ENCODE assay signal across 8 cellular contexts in genomic region chr17:3683054-3683511, GRCh38. TPM values are rescaled to one million over a fixed set of nuclear protein-coding genes. Genes with fewer than 3 reads are reported as not detected.
A peak's percentile ranks its signal among the peaks of the same experiment; 100 is the strongest.
DNase-seq lines count a peak whose midpoint lies in the region; ATAC-seq and TF ChIP-seq lines count a peak whose summit lies in the region.

No MANE protein-coding gene starts in this region.

- POLR2A ChIA-PET in BJ (lab: Charles Lee), result no interaction called here

- no peaks in the 10 kb centered on the region for H3K36me3 Mint-ChIP-seq in activated T-helper 17 cell treated with anti-CD3 and anti-CD28 coated beads, Interleukin-2, amount 50 U/mL, for 72 hours (ENCODE audit: low read depth)

- H3K4me3 Mint-ChIP-seq in activated T-helper 17 cell treated with anti-CD3 and anti-CD28 coated beads, Interleukin-2, amount 50 U/mL, for 72 hours, result no peak overlapping the region

- intact Hi-C loops in Right ventricle myocardium superior (cut with DNase I), result no loop called here

- H3K4me1 Mint-ChIP-seq in activated T-helper 17 cell treated with anti-CD3 and anti-CD28 coated beads, Interleukin-2, amount 50 U/mL, for 72 hours, result no peaks in the 10 kb centered on the region

- TF ChIP-seq CTCF in BJ (IDR thresholded peaks at IDR 0.05; ENCODE audit: insufficient read depth, low read depth, low read length), result peak; percentile 96

- no peaks in the 10 kb centered on the region for H3K27me3 Mint-ChIP-seq in activated T-helper 17 cell treated with anti-CD3 and anti-CD28 coated beads, Interleukin-2, amount 50 U/mL, for 72 hours

- no peaks in the 10 kb centered on the region for H3K36me3 ChIP-seq in BJ (ENCODE audit: control insufficient read depth, insufficient read depth, low read length)

- H3K9me3 Mint-ChIP-seq in activated T-helper 17 cell treated with anti-CD3 and anti-CD28 coated beads, Interleukin-2, amount 50 U/mL, for 72 hours, result no peaks in the 10 kb centered on the region

- CTCF ChIA-PET in BJ (lab: Yijun Ruan, JAX), result interaction anchor here (0.6 to 4.1 kb wide), 22 partner anchors 9 to 634 kb away, joined by 3 to 26 read pairs (median 4); partner anchors contain the start of genes HASPIN and P2RX5

- no peak overlapping the region for H3K27ac Mint-ChIP-seq in activated T-helper 17 cell treated with anti-CD3 and anti-CD28 coated beads, Interleukin-2, amount 50 U/mL, for 72 hours

- DNase-seq in BJ (ENCODE audit: low read depth) (no peak), OCI-M1 (lab: John Stamatoyannopoulos, UW) (peak; percentile 72), Right ventricle myocardium superior (no peak), NCI-H524 treated with DMSO at 0.1 percent for 48 hours (lab: John Stamatoyannopoulos, UW) (no peak), NCI-H2196 treated with DMSO at 0.1 percent for 48 hours (lab: John Stamatoyannopoulos, UW; ENCODE audit: unreplicated experiment) (no peak)
- DNase-seq in stimulated activated CD4-positive, alpha-beta T cell treated with anti-CD3 and anti-CD28 coated beads, Interleukin-15, amount 100 ng/mL, for 48 hours (ENCODE audit: low read depth in 2 of 2), result peak; percentile 34 to 36

- ATAC-seq in GM21528 (IDR thresholded peaks at IDR 0.05; ENCODE audit: low FRiP score, unreplicated experiment), result peak; percentile 61
- ATAC-seq in activated T-helper 17 cell treated with anti-CD3 and anti-CD28 coated beads, Interleukin-2, amount 50 U/mL, for 72 hours (replicated peaks), result peak; percentile 92
- peak; percentile 73 for ATAC-seq in Right ventricle myocardium superior (ENCODE audit: poor library complexity)

- H3K27me3 ChIP-seq in BJ (ENCODE audit: control insufficient read depth, insufficient read depth, low read length), result no peaks in the 10 kb centered on the region

- H3K4me3 ChIP-seq in BJ (ENCODE audit: low read depth, low read length), result no peak overlapping the region

RNA-seq across cellular contexts. Expression of gene P2RX5, which starts 12.9 kb away (rescaled TPM):
- polyA plus RNA-seq in BJ (2011; rRNA removed), result 5.0 and 6.5 TPM in 2 replicates
- polyA minus RNA-seq in BJ (2011; rRNA and poly(A)+ RNA removed), result 3.7 and 5.6 TPM in 2 replicates
- 10 to 100 TPM; 22.0 to 74.3 TPM for total RNA-seq in activated T-helper 17 cell treated with anti-CD3 and anti-CD28 coated beads, Interleukin-2, amount 50 U/mL, for 72 hours
- total RNA-seq in Right ventricle myocardium superior, result 13.0 TPM

RNA-seq across cellular contexts. Expression of gene EMC6, which starts 14.5 kb away (rescaled TPM):
- 38.6 and 42.2 TPM in 2 replicates for polyA plus RNA-seq in BJ (2011; rRNA removed)
- polyA minus RNA-seq in BJ (2011; rRNA and poly(A)+ RNA removed), result 3.8 and 5.6 TPM in 2 replicates
- total RNA-seq in activated T-helper 17 cell treated with anti-CD3 and anti-CD28 coated beads, Interleukin-2, amount 50 U/mL, for 72 hours, result 10 to 100 TPM; 28.9 to 58.8 TPM
- 64.6 TPM for total RNA-seq in Right ventricle myocardium superior

RNA-seq across cellular contexts. Expression of gene TAX1BP3, which starts 14.7 kb away (rescaled TPM):
- polyA plus RNA-seq in BJ (2011; rRNA removed), result 137 and 207 TPM in 2 replicates
- 121 and 167 TPM in 2 replicates for polyA minus RNA-seq in BJ (2011; rRNA and poly(A)+ RNA removed)
- total RNA-seq in activated T-helper 17 cell treated with anti-CD3 and anti-CD28 coated beads, Interleukin-2, amount 50 U/mL, for 72 hours, result 10 to 100 TPM; 13.0 to 15.1 TPM
- total RNA-seq in Right ventricle myocardium superior, result 149 TPM

RNA-seq across cellular contexts. Expression of gene HASPIN, which starts 40.6 kb away (rescaled TPM):
- polyA plus RNA-seq in BJ (2011; rRNA removed), result 2.1 and 2.9 TPM in 2 replicates
- polyA minus RNA-seq in BJ (2011; rRNA and poly(A)+ RNA removed), result 3.1 and 4.4 TPM in 2 replicates
- total RNA-seq in activated T-helper 17 cell treated with anti-CD3 and anti-CD28 coated beads, Interleukin-2, amount 50 U/mL, for 72 hours, result 10 to 100 TPM; 12.4 to 21.5 TPM
- 0.13 TPM for total RNA-seq in Right ventricle myocardium superior

RNA-seq across cellular contexts. Expression of gene CTNS, which starts 46.5 kb away (rescaled TPM):
- polyA plus RNA-seq in BJ (2011; rRNA removed), result 4.9 and 5.0 TPM in 2 replicates
- polyA minus RNA-seq in BJ (2011; rRNA and poly(A)+ RNA removed), result 5.4 and 6.2 TPM in 2 replicates
- 10 to 100 TPM; 11.2 to 11.8 TPM for total RNA-seq in activated T-helper 17 cell treated with anti-CD3 and anti-CD28 coated beads, Interleukin-2, amount 50 U/mL, for 72 hours
- total RNA-seq in Right ventricle myocardium superior, result 5.1 TPM

Comparison
In these comparisons a context has a peak if more than half of its experiments do, and no peak if none do; other contexts are left out.
1. DNase-seq: peak in OCI-M1 (single experiment) and stimulated activated CD4-positive, alpha-beta T cell treated with anti-CD3 and anti-CD28 coated beads, Interleukin-15, amount 100 ng/mL, for 48 hours (2 of 2); none in BJ (single experiment), Right ventricle myocardium superior (single experiment), NCI-H524 treated with DMSO at 0.1 percent for 48 hours (single experiment) and NCI-H2196 treated with DMSO at 0.1 percent for 48 hours (single experiment).
2. Peak in every context shown above with its lines, with median percentiles within 50 percentile points of each other: ATAC-seq.